Comparison of ENCODE assay signal across 10 cellular contexts in the genomic region with DNA sequence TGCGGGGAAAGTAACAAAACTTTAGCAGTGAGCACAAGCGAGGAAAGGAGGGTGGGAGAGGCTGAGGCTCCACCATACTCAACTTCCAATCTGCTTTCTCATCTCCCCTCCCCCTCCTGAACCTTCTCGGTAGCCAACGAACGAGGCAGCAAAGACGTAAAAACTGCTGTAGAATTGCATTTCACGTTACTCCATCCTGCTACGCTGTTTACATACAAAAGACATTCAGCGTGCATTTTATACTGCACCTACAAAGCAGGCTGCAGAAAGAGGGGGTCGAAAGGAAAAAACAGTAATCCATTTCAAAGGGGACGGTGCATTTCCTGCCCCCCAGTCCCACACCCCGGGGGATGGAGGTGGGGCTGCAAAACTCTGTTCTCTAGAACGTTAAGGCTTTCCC. TPM values are rescaled to one million over a fixed set of nuclear protein-coding genes. Genes with fewer than 3 reads are reported as not detected.
DNase-seq lines count a peak whose midpoint lies in the region; ATAC-seq and TF ChIP-seq lines count a peak whose summit lies in the region.
"Had no signal": no experiment of that assay in that cellular context is flagged by ENCODE, and none has a peak within 500 bp of the region (broad histone marks: within the 10 kb centered on the region; RNA-seq: fewer than 3 reads in every experiment).

No MANE protein-coding gene starts in this region.

- TF ChIP-seq RAD21 in neural cell (conservative IDR thresholded peaks at IDR 0.05) = no peak

- H3K79me2 ChIP-seq in neural cell (replicated peaks; ENCODE audit: insufficient read depth, low read length) (no peaks in the 10 kb centered on the region), OCI-LY7 (ENCODE audit: insufficient read depth, low read depth, low read length) (no peaks in the 10 kb centered on the region)

- POLR2A ChIA-PET in AG04449 (lab: Yijun Ruan, JAX) = interaction anchor here (0.5 to 1.1 kb wide), 2 partner anchors 14 to 39 kb away, joined by 3 read pairs; no protein-coding TSS in a partner anchor
- POLR2A ChIA-PET in OCI-LY7 (lab: Charles Lee) = no interaction called here

- no peak overlapping the region for H3K9ac ChIP-seq in neural cell (ENCODE audit: low read length)

- H3K27ac ChIP-seq in neural cell (ENCODE audit: low read length) (no peak overlapping the region), OCI-LY7 (ENCODE audit: low read depth, low read length, poor library complexity, severe bottlenecking) (no peak overlapping the region)

- H2AFZ ChIP-seq in neural cell (ENCODE audit: low read depth, low read length) = no peak overlapping the region
- H2AFZ ChIP-seq in OCI-LY7 (ENCODE audit: low read length) = no peak overlapping the region

- CTCF ChIA-PET in AG04449 (lab: Yijun Ruan, JAX) = interaction anchor here (0.6 to 1.5 kb wide), 9 partner anchors 10 to 193 kb away, joined by 3 to 8 read pairs (median 3); no protein-coding TSS in a partner anchor
- CTCF ChIA-PET in OCI-LY7 (lab: Charles Lee; ENCODE audit: unreplicated experiment) = no interaction called here

- H4K20me1 ChIP-seq in neural cell (ENCODE audit: insufficient read depth) (no peaks in the 10 kb centered on the region), OCI-LY7 (ENCODE audit: insufficient read depth, low read length) (no peaks in the 10 kb centered on the region)

- no peak for TF ChIP-seq EP300 in neural cell (conservative IDR thresholded peaks at IDR 0.05; ENCODE audit: poor library complexity, severe bottlenecking)

- H3K4me1 ChIP-seq in OCI-LY7 (ENCODE audit: insufficient read depth, low read length, poor library complexity, severe bottlenecking) = no peaks in the 10 kb centered on the region
- H3K4me1 ChIP-seq: BE2C had no signal

- H3K27me3 ChIP-seq in neural cell (ENCODE audit: insufficient read depth, low read depth, low read length) = peaks cover 28% of the 10 kb centered on the region

- H3F3A ChIP-seq in neural cell (ENCODE audit: insufficient read depth, low read length, poor library complexity, severe bottlenecking) = no peaks in the 10 kb centered on the region

- no peak overlapping the region for H3K4me2 ChIP-seq in neural cell (ENCODE audit: low read length)
- H3K4me2 ChIP-seq in OCI-LY7 (ENCODE audit: low read length) = no peak overlapping the region

- H3K9me3 ChIP-seq in neural cell (ENCODE audit: low read length) (no peaks in the 10 kb centered on the region), OCI-LY7 (ENCODE audit: low read length) (no peaks in the 10 kb centered on the region)
- H3K9me3 ChIP-seq: BE2C had no signal

- no TSS peak for BruUV-seq in OCI-LY7 (replicated peaks; lab: Mats Ljungman, UMichigan)

- no peaks in the 10 kb centered on the region for H3K9me2 ChIP-seq in neural cell (ENCODE audit: insufficient read depth, low read length)
- H3K9me2 ChIP-seq in OCI-LY7 (ENCODE audit: insufficient read depth, low read length) = no peaks in the 10 kb centered on the region

- H3K36me3 ChIP-seq in neural cell (ENCODE audit: insufficient read depth, low read length) (no peaks in the 10 kb centered on the region), OCI-LY7 (ENCODE audit: insufficient read depth, low read length) (no peaks in the 10 kb centered on the region)
- H3K36me3 ChIP-seq: BE2C had no signal

- H3K4me3 ChIP-seq in AG04449 (ENCODE audit: low read depth, low read length) (peak overlapping the region; percentile 67), fibroblast of the aortic adventitia (ENCODE audit: low read depth, low read length) (peak overlapping the region; percentile 95), neural cell (ENCODE audit: low read length) (peak overlapping the region; percentile 91), OCI-LY7 (ENCODE audit: low read depth, low read length, poor library complexity, severe bottlenecking) (no peak overlapping the region)

- intact Hi-C loops in OCI-LY7 (cut with micrococcal nuclease; ENCODE audit: unreplicated experiment) = no loop called here

- TF ChIP-seq CTCF in AG04449 (IDR thresholded peaks at IDR 0.05; ENCODE audit: insufficient read depth, low read length, missing control alignments) = no peak
- no peak for TF ChIP-seq CTCF in fibroblast of the aortic adventitia (IDR thresholded peaks at IDR 0.05; ENCODE audit: insufficient read depth, low read length)
- no peak for TF ChIP-seq CTCF in neural cell (IDR thresholded peaks at IDR 0.05; ENCODE audit: poor library complexity, severe bottlenecking)
- no peak for TF ChIP-seq CTCF in OCI-LY7 (conservative IDR thresholded peaks at IDR 0.05; ENCODE audit: low read length)

- DNase-seq in AG04449 (ENCODE audit: low read depth, low spot score) (no peak), fibroblast of the aortic adventitia (ENCODE audit: low read depth) (peak; percentile 75), cerebellum (ENCODE audit: low spot score) (no peak), A172 (ENCODE audit: low spot score) (no peak), OCI-LY7 (ENCODE audit: low spot score) (no peak)
- DNase-seq: activated CD4-positive, alpha-beta memory T cell treated with anti-CD3 and anti-CD28 coated beads for 36 hours; BE2C had no signal

- no peak for ATAC-seq in GM18873 (IDR thresholded peaks at IDR 0.05; ENCODE audit: low FRiP score, unreplicated experiment)

TF ChIP-seq in PFSK-1, 5 proteins besides CTCF, POLR2A, EP300 and RAD21:
- TF ChIP-seq SIN3A (IDR thresholded peaks at IDR 0.05; ENCODE audit: borderline replicate concordance, insufficient read depth, low read length) (0 out of 2 replicates have a peak, but pooled peaks have one; percentile 6), REST (IDR thresholded peaks at IDR 0.05; ENCODE audit: insufficient read depth in 1 of 2, low read depth in 2 of 2, low read length in 2 of 2) (no peak)

TF ChIP-seq in neural cell, 6 proteins besides CTCF, POLR2A, EP300 and RAD21:
- TF ChIP-seq TAF1 (IDR thresholded peaks at IDR 0.05; ENCODE audit: low read depth) = no peak
- no peak for TF ChIP-seq POLR2AphosphoS5 (IDR thresholded peaks at IDR 0.05)
- no peak for TF ChIP-seq SMC3 (conservative IDR thresholded peaks at IDR 0.05; ENCODE audit: poor library complexity)

RNA-seq across cellular contexts. Expression of gene EFEMP1, which starts 1.1 kb away (rescaled TPM):
- 123 TPM for polyA plus RNA-seq in PFSK-1 (2012; ENCODE audit: insufficient read length, low read depth)
- 652 and 1,009 TPM in 2 replicates for total RNA-seq in fibroblast of the aortic adventitia (ENCODE audit: low replicate concordance)
- 2.3 and 2.7 TPM in 2 replicates for polyA plus RNA-seq in neural cell
- polyA minus RNA-seq in neural cell = 2.4 and 4.1 TPM in 2 replicates
- 25.0 TPM for total RNA-seq in cerebellum
- total RNA-seq in A172 (2014; rRNA removed; shearing (Covaris generic)) = 9.8 and 12.3 TPM in 2 replicates
- not detected in 2 replicates for total RNA-seq in OCI-LY7 (2014; rRNA removed; shearing (Covaris generic))
- total RNA-seq in OCI-LY7 (2022) = 0.61 TPM in 1 of 2 replicates, not detected in the other
- total RNA-seq: activated CD4-positive, alpha-beta memory T cell treated with anti-CD3 and anti-CD28 coated beads for 36 hours had no signal

Comparison
In these comparisons a context has a peak if more than half of its experiments do, and no peak if none do; other contexts are left out.
1. RNA of gene EFEMP1, which starts 1.1 kb away (total RNA-seq): 652 to 1,009 TPM in fibroblast of the aortic adventitia; 25.0 TPM in cerebellum (single experiment), 9.8 to 12.3 TPM in A172 and 0.61 TPM in OCI-LY7; every median in the first group is over 10 times any median in the second.